16 cellular contexts compared by ENCODE assay signal in genomic region chr16:75908301-75908700, GRCh38.
DNase-seq lines count a peak whose midpoint lies in the region; ATAC-seq and TF ChIP-seq lines count a peak whose summit lies in the region.
"Had no signal": no experiment of that assay in that cellular context is flagged by ENCODE, and none has a peak within 500 bp of the region (broad histone marks: within the 10 kb centered on the region; RNA-seq: fewer than 3 reads in every experiment).

No MANE protein-coding gene starts in this region.

- TF ChIP-seq EP300 in transverse colon (IDR thresholded peaks at IDR 0.05; ENCODE audit: low read depth) = no peak

- DNase-seq in NCI-H82 (lab: John Stamatoyannopoulos, UW) (peak; percentile 10), NCI-H82 treated with DMSO at 0.1 percent for 48 hours (lab: John Stamatoyannopoulos, UW; ENCODE audit: unreplicated experiment) (no peak), NCI-H2171 treated with DMSO at 0.1 percent for 48 hours (lab: John Stamatoyannopoulos, UW) (peak; percentile 98), cerebellum (ENCODE audit: low spot score) (peak; percentile 43), transverse colon (no peak), type B pancreatic cell (ENCODE audit: extremely low spot score, unreplicated experiment) (no peak)
- DNase-seq: Caco-2; CD8-positive, alpha-beta memory T cell; GOT3; H9 had no signal

- no peaks in the 10 kb centered on the region for H3K4me1 Mint-ChIP-seq in type B pancreatic cell (ENCODE audit: unreplicated experiment)

- H3K36me3 Mint-ChIP-seq in type B pancreatic cell = no peaks in the 10 kb centered on the region
- H3K36me3 Mint-ChIP-seq: CD8-positive, alpha-beta memory T cell had no signal

- no peak overlapping the region for H3K4me3 ChIP-seq in transverse colon
- H3K4me3 ChIP-seq: BLaER1, GM12878 had no signal

- H3K27ac ChIP-seq in transverse colon = no peak overlapping the region
- H3K27ac ChIP-seq: 22Rv1, BLaER1 had no signal

- in situ Hi-C loops in transverse colon (cut with MboI; ENCODE audit: low pct_ligation_motif_present in 1 of 4, low pct_unique_long_range_greater_than_20kb in 1 of 4, low sequenced_read_pairs in 3 of 4) = no loop called here

- H3K9me3 Mint-ChIP-seq in type B pancreatic cell = no peaks in the 10 kb centered on the region
- H3K9me3 Mint-ChIP-seq: H9 had no signal

- H3K27me3 ChIP-seq in transverse colon = no peaks in the 10 kb centered on the region
- H3K27me3 ChIP-seq: BLaER1 had no signal

- no peaks in the 10 kb centered on the region for H3K4me1 ChIP-seq in transverse colon
- H3K4me1 ChIP-seq: BLaER1, Caco-2 had no signal

- H3K27ac Mint-ChIP-seq in type B pancreatic cell = no peak overlapping the region
- H3K27ac Mint-ChIP-seq: CD8-positive, alpha-beta memory T cell; H9 had no signal

- 78 to 94% methylated on average over 7 of the region's 7 CpGs for WGBS in transverse colon (ENCODE audit: low coverage in 1 of 2), 2 donors

- no peak for TF ChIP-seq POLR2A in transverse colon (IDR thresholded peaks at IDR 0.05)

- no peak for ATAC-seq in GM19035 (IDR thresholded peaks at IDR 0.05; ENCODE audit: unreplicated experiment)
- no peak for ATAC-seq in HG03432 (IDR thresholded peaks at IDR 0.05; ENCODE audit: unreplicated experiment)
- ATAC-seq: GM12878, HepG2 had no signal

- H3K27me3 Mint-ChIP-seq in type B pancreatic cell = no peaks in the 10 kb centered on the region
- H3K27me3 Mint-ChIP-seq: CD8-positive, alpha-beta memory T cell had no signal

- no peaks in the 10 kb centered on the region for H3K36me3 ChIP-seq in transverse colon
- H3K36me3 ChIP-seq: BLaER1 had no signal

- H3K9me3 ChIP-seq in transverse colon = no peaks in the 10 kb centered on the region
- H3K9me3 ChIP-seq: BLaER1, Caco-2 had no signal

- no peak overlapping the region for H3K4me3 Mint-ChIP-seq in type B pancreatic cell
- H3K4me3 Mint-ChIP-seq: CD8-positive, alpha-beta memory T cell; H9 had no signal

- TF ChIP-seq CTCF in transverse colon (IDR thresholded peaks at IDR 0.05) = no peak
- TF ChIP-seq CTCF in type B pancreatic cell (conservative IDR thresholded peaks at IDR 0.05) = no peak

- intact Hi-C loops in transverse colon (cut with DNase I; ENCODE audit: low total_unique reads) = no loop called here

Comparison
In these comparisons a context has a peak if more than half of its experiments do, and no peak if none do; other contexts are left out.
1. DNase-seq: peak in NCI-H82 (single experiment), NCI-H2171 treated with DMSO at 0.1 percent for 48 hours (single experiment) and cerebellum (single experiment); none in NCI-H82 treated with DMSO at 0.1 percent for 48 hours (single experiment), transverse colon (single experiment) and type B pancreatic cell (single experiment).